In the genomic region with DNA sequence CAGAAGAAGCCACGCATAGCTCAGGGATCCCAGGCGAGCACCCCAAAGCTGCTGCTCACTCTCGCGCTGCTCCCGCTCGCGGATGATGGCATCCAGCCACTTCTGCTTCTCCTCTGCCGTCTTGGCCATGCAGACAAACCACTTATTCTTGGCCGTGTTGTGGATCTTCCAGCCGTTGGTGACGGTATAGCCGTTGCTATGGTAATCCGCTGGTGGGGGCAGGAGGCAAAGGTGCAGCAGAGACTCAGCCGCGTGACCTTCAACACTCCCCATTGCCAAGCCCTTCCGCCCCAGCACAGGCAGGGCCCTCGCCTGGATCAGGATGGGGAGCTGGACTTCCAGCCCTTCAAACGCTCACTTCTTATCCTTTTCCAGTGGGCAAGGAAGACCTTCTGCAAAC, we compare ENCODE assay signal across 1 cellular context.
TF ChIP-seq lines count a peak whose summit lies in the region.

No MANE protein-coding gene starts in this region.

TF ChIP-seq in H1, 55 proteins besides CTCF, POLR2A, EP300 and RAD21 (continued from another document):
- no peak for TF ChIP-seq CTBP2 (IDR thresholded peaks at IDR 0.05; ENCODE audit: borderline replicate concordance, insufficient read depth, insufficient read length, low read length)
